In genomic region chr17:76397687-76398522, GRCh38 we compare ENCODE assay signal across 8 cellular contexts. TPM values are rescaled to one million over a fixed set of nuclear protein-coding genes. Genes with fewer than 3 reads are reported as not detected.
DNase-seq lines count a peak whose midpoint lies in the region; ATAC-seq and TF ChIP-seq lines count a peak whose summit lies in the region.

No MANE protein-coding gene starts in this region.

- intact Hi-C loops in testis (cut with DNase I; ENCODE audit: low total_unique reads): loop anchor here (5.0 kb wide), 1 partner anchor 96 kb away; no protein-coding TSS in a partner anchor

- no peak overlapping the region for H2AFZ ChIP-seq in osteoblast (ENCODE audit: low read length)

- H3K4me3 ChIP-seq in RWPE2 (ENCODE audit: severe bottlenecking) (no peak overlapping the region), fibroblast of villous mesenchyme (ENCODE audit: low read depth, low read length) (no peak overlapping the region), osteoblast (ENCODE audit: insufficient read depth, low read length) (no peak overlapping the region), testis (no peak overlapping the region)

- TF ChIP-seq CTCF in LNCAP (IDR thresholded peaks at IDR 0.05): peak; percentile 94
- peak; percentile 88 for TF ChIP-seq CTCF in RWPE2 (IDR thresholded peaks at IDR 0.05; ENCODE audit: poor library complexity, severe bottlenecking)
- peak; percentile 98 for TF ChIP-seq CTCF in fibroblast of villous mesenchyme (IDR thresholded peaks at IDR 0.05; ENCODE audit: insufficient read depth, low read depth, low read length)
- peak; percentile 97 for TF ChIP-seq CTCF in osteoblast (IDR thresholded peaks at IDR 0.05; ENCODE audit: extremely low read depth, low read depth, low read length)
- TF ChIP-seq CTCF in testis (IDR thresholded peaks at IDR 0.05): peak; percentile 95 to 98 (median 97)

- DNase-seq in DMS79 treated with DMSO at 0.1 percent for 48 hours (lab: John Stamatoyannopoulos, UW): peak; percentile 28
- DNase-seq in RWPE2 (ENCODE audit: low spot score): peak; percentile 85
- peak; percentile 71 to 85 for DNase-seq in activated T-helper 1 cell treated with anti-CD3 and anti-CD28 coated beads, Interleukin-2, amount 50 U/mL, for 16 hours (ENCODE audit: low read depth in 1 of 2, low spot score in 1 of 2)
- DNase-seq in fibroblast of villous mesenchyme (ENCODE audit: low read depth): peak; percentile 86
- DNase-seq in osteoblast (ENCODE audit: insufficient read length, low spot score, missing footprints): peak; percentile 98
- peak; percentile 96 for DNase-seq in testis

- TF ChIP-seq POLR2A in testis (IDR thresholded peaks at IDR 0.05): no peak

- no peaks in the 10 kb centered on the region for H3K27me3 ChIP-seq in RWPE2 (ENCODE audit: insufficient read depth, poor library complexity, severe bottlenecking)
- H3K27me3 ChIP-seq in osteoblast (ENCODE audit: insufficient read depth, low read length): no peaks in the 10 kb centered on the region
- H3K27me3 ChIP-seq in testis: no peaks in the 10 kb centered on the region

- peaks cover 9% of the 10 kb centered on the region for H4K20me1 ChIP-seq in osteoblast (ENCODE audit: insufficient read depth, low read length)

- WGBS in testis, 2 donors: 50 to 51% methylated on average over 10 to 16 of the region's 16 CpGs

- no peak overlapping the region for H3K4me2 ChIP-seq in osteoblast (ENCODE audit: insufficient read depth, low read length)

- H3K4me1 ChIP-seq in RWPE2 (ENCODE audit: insufficient read depth, poor library complexity, severe bottlenecking) (peaks cover 11% of the 10 kb centered on the region), osteoblast (ENCODE audit: insufficient read depth, low read length) (no peaks in the 10 kb centered on the region), testis (peaks cover 3% of the 10 kb centered on the region)

- no peaks in the 10 kb centered on the region for H3K9me3 ChIP-seq in RWPE2 (ENCODE audit: severe bottlenecking)
- no peaks in the 10 kb centered on the region for H3K9me3 ChIP-seq in osteoblast (ENCODE audit: low read depth, low read length)
- no peaks in the 10 kb centered on the region for H3K9me3 ChIP-seq in testis

- H3K27ac ChIP-seq in RWPE2 (ENCODE audit: poor library complexity, severe bottlenecking) (no peak overlapping the region), osteoblast (ENCODE audit: low read depth, low read length) (no peak overlapping the region), testis (no peak overlapping the region)

- no peaks in the 10 kb centered on the region for H3K79me2 ChIP-seq in osteoblast (ENCODE audit: insufficient read depth, low read length)

- ATAC-seq in RWPE2 (ENCODE audit: low read depth) (peak; percentile 74), HG02970 (IDR thresholded peaks at IDR 0.05; ENCODE audit: low FRiP score, unreplicated experiment) (no peak)

- H3K36me3 ChIP-seq in RWPE2 (ENCODE audit: low read depth) (peaks cover 74% of the 10 kb centered on the region), osteoblast (ENCODE audit: insufficient read depth, low read length) (peaks cover 76% of the 10 kb centered on the region), testis (ENCODE audit: low read depth, missing control alignments) (no peaks in the 10 kb centered on the region)

RNA-seq across cellular contexts. Expression of gene SPHK1, which starts 13.5 kb away (rescaled TPM):
- 47.5 and 121 TPM in 2 replicates for total RNA-seq in fibroblast of villous mesenchyme
- total RNA-seq in osteoblast: 112 and 142 TPM in 2 replicates
- total RNA-seq in testis: 10 to 100 TPM; 14.7 to 17.7 TPM
- 8.0 TPM for polyA plus RNA-seq in testis (ENCODE audit: insufficient read depth, low read depth, low replicate concordance)

RNA-seq across cellular contexts. Expression of gene PRPSAP1, which starts 44.2 kb away (rescaled TPM):
- total RNA-seq in fibroblast of villous mesenchyme (48.8 and 55.1 TPM in 2 replicates), osteoblast (79.6 and 82.2 TPM in 2 replicates), testis (100 to 1,000 TPM; 132 to 152 TPM)
- polyA plus RNA-seq in testis (ENCODE audit: insufficient read depth, low read depth, low replicate concordance): 184 TPM

RNA-seq across cellular contexts. Expression of gene UBE2O, which starts 55.0 kb away (rescaled TPM):
- 17.4 and 25.9 TPM in 2 replicates for total RNA-seq in fibroblast of villous mesenchyme
- total RNA-seq in osteoblast: 17.7 and 19.5 TPM in 2 replicates
- 10 to 100 TPM; 56.6 to 58.0 TPM for total RNA-seq in testis
- 40.6 TPM for polyA plus RNA-seq in testis (ENCODE audit: insufficient read depth, low read depth, low replicate concordance)

Comparison
In these comparisons a context has a peak if more than half of its experiments do, and no peak if none do; other contexts are left out.
1. DNase-seq: peak in every context shown above with its lines; median percentile 98 in osteoblast; 96 in testis; 86 in fibroblast of villous mesenchyme; 85 in RWPE2; 78 in activated T-helper 1 cell treated with anti-CD3 and anti-CD28 coated beads, Interleukin-2, amount 50 U/mL, for 16 hours; 28 in DMS79 treated with DMSO at 0.1 percent for 48 hours.